Comparison of ENCODE assay signal across 1 cellular context in the genomic region with DNA sequence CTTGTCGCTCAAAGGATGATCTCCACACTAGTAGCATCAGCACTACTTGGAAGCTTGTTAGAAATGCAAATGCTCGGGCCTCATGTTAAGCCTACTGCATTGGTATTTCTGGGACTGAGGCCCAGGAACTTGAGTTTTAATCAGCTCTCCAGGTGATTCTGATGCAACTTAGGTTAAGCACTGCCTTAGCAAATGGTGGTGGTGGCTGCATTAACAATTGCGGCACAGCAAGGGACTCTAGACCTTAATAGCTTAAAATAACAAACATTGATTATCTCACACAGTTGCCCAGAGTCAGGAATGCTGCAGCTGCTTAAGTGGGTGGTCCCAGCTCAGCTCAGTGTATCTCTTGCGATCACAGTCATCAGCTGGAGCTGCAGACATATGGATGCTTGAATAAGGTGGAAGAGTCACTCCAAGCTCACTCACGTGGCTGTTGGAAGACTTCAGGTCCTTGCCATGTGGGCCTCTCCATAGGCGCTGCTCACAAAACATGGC.
TF ChIP-seq lines count a peak whose summit lies in the region.

No MANE protein-coding gene starts in this region.

TF ChIP-seq in K562, 482 proteins besides CTCF, POLR2A, EP300 and RAD21:
- TF ChIP-seq NRF1 (conservative IDR thresholded peaks at IDR 0.05 in 1 of 2, IDR thresholded peaks at IDR 0.05 in 1 of 2): no peak
- TF ChIP-seq, protein P1, sequence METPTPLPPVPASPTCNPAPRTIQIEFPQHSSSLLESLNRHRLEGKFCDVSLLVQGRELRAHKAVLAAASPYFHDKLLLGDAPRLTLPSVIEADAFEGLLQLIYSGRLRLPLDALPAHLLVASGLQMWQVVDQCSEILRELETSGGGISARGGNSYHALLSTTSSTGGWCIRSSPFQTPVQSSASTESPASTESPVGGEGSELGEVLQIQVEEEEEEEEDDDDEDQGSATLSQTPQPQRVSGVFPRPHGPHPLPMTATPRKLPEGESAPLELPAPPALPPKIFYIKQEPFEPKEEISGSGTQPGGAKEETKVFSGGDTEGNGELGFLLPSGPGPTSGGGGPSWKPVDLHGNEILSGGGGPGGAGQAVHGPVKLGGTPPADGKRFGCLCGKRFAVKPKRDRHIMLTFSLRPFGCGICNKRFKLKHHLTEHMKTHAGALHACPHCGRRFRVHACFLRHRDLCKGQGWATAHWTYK (CRISPR knock-in tag; IDR thresholded peaks at IDR 0.05): no peak
- TF ChIP-seq FOS (IDR thresholded peaks at IDR 0.05; ENCODE audit: extremely low read depth, insufficient read length): no peak
- no peak for TF ChIP-seq C11orf30 (IDR thresholded peaks at IDR 0.05; ENCODE audit: low read depth)
- no peak for TF ChIP-seq KLF10 (CRISPR knock-in tag; IDR thresholded peaks at IDR 0.05)
- no peak for TF ChIP-seq ZNF124 (CRISPR knock-in tag; IDR thresholded peaks at IDR 0.05)
- no peak for TF ChIP-seq PRPF4 (IDR thresholded peaks at IDR 0.05; ENCODE audit: insufficient read depth, low read depth, low read length, poor library complexity, severe bottlenecking)
- TF ChIP-seq ZNF282 (CRISPR knock-in tag; IDR thresholded peaks at IDR 0.05): no peak
- no peak for TF ChIP-seq CXXC5 (CRISPR knock-in tag; IDR thresholded peaks at IDR 0.05)
- TF ChIP-seq ETV5 (CRISPR knock-in tag; IDR thresholded peaks at IDR 0.05; ENCODE audit: low read depth): no peak
- no peak for TF ChIP-seq ZNF316 (IDR thresholded peaks at IDR 0.05)
- no peak for TF ChIP-seq SMC3 (conservative IDR thresholded peaks at IDR 0.05; ENCODE audit: insufficient read depth, low read depth, low read length)
- TF ChIP-seq E2F3 (CRISPR knock-in tag; IDR thresholded peaks at IDR 0.05): no peak
- TF ChIP-seq ZC3H11A (IDR thresholded peaks at IDR 0.05; ENCODE audit: low read depth, low read length): no peak
- TF ChIP-seq CEBPG (CRISPR knock-in tag; IDR thresholded peaks at IDR 0.05): no peak; the same call in 1 of the 2 replicates
- no peak for TF ChIP-seq CEBPG (tag; conservative IDR thresholded peaks at IDR 0.05 in 1 of 2, IDR thresholded peaks at IDR 0.05 in 1 of 2)
- TF ChIP-seq RBM22 (IDR thresholded peaks at IDR 0.05; ENCODE audit: low read depth, low read length, poor library complexity, severe bottlenecking): no peak
- no peak for TF ChIP-seq GATAD2B (IDR thresholded peaks at IDR 0.05; ENCODE audit: borderline replicate concordance)
- TF ChIP-seq, protein P2, sequence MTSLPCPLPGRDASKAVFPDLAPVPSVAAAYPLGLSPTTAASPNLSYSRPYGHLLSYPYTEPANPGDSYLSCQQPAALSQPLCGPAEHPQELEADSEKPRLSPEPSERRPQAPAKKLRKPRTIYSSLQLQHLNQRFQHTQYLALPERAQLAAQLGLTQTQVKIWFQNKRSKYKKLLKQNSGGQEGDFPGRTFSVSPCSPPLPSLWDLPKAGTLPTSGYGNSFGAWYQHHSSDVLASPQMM (CRISPR knock-in tag; IDR thresholded peaks at IDR 0.05): no peak
- TF ChIP-seq TBP (optimal IDR thresholded peaks at IDR 0.05; ENCODE audit: low read depth, low read length): no peak
- TF ChIP-seq TCF3 (CRISPR knock-in tag; IDR thresholded peaks at IDR 0.05): no peak
TF ChIP-seq in K562: peak in this region for 0.
